ENCODE assay signal across 8 cellular contexts in the genomic region with DNA sequence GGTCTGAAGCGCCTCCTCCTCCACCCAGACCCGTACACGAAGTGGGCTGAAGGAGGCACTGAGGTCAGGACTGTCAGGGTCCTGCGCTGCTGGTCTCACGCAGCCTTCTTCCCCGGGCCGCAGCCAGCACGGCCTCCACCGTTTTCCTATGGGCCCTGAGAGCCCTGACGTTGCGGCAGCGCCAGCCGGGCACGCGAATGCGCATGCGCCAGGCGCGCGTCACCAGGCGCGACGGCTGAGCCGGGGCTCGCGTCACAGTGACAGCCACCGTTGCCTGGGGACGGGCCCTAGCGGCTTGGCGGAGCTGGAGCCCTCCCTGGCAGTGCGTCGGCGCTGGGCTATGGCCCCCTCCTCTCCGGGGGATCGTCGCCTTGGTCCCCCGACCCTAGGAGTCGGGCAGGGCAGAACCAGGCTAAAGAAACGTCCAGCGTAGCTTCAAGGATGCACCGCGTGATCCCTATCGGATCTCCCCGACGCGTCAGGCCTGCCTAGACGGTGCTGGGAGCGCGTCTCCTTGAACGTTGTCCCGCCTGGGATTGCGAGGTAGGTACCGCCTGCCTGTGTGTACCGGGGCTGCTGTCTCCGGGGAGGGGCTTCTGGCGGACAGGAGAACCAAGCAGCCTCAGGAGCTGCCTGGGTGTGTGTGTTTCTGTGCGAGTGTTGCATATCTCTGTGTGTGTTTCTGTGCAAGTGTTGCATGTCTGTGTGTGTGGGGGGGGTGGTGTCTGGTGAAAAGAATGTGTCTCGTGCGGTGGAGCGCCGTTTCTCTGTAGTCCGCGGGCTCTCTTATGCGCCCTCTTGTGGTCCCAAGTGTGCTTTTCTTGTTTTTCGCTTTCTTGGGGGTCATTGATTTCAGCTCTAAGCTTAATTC. TPM values are rescaled to one million over a fixed set of nuclear protein-coding genes. Genes with fewer than 3 reads are reported as not detected.
DNase-seq lines count a peak whose midpoint lies in the region; ATAC-seq, FAIRE-seq and TF ChIP-seq lines count a peak whose summit lies in the region.

No MANE protein-coding gene starts in this region.

- H3K36me3 Mint-ChIP-seq in stimulated activated effector memory CD8-positive, alpha-beta T cell treated with anti-CD3 and anti-CD28 coated beads, Interleukin-12 subunit alpha, Interleukin-12 subunit beta, amount 100 ng/mL, for 72 hours, result no peaks in the 10 kb centered on the region

- peaks cover 34% of the 10 kb centered on the region for H3K9me3 Mint-ChIP-seq in stimulated activated effector memory CD8-positive, alpha-beta T cell treated with anti-CD3 and anti-CD28 coated beads, Interleukin-12 subunit alpha, Interleukin-12 subunit beta, amount 100 ng/mL, for 72 hours

- peak overlapping the region; percentile 68 for H3K4me3 Mint-ChIP-seq in stimulated activated effector memory CD8-positive, alpha-beta T cell treated with anti-CD3 and anti-CD28 coated beads, Interleukin-12 subunit alpha, Interleukin-12 subunit beta, amount 100 ng/mL, for 72 hours

- peaks cover 5% of the 10 kb centered on the region for H3K4me1 Mint-ChIP-seq in stimulated activated effector memory CD8-positive, alpha-beta T cell treated with anti-CD3 and anti-CD28 coated beads, Interleukin-12 subunit alpha, Interleukin-12 subunit beta, amount 100 ng/mL, for 72 hours

- no peaks in the 10 kb centered on the region for H3K4me1 ChIP-seq in Peyer's patch

- H3K9me3 ChIP-seq in Peyer's patch, result peaks cover 0 to 87% (median 25%) of the 10 kb centered on the region in 4 donors
- peaks cover 28% of the 10 kb centered on the region for H3K9me3 ChIP-seq in MG63

- FAIRE-seq in GM12891 (lab: Jason Lieb, UNC), result peak; percentile 89

- H3K27me3 ChIP-seq in Peyer's patch (no peaks in the 10 kb centered on the region), MG63 (no peaks in the 10 kb centered on the region), dorsolateral prefrontal cortex (no peaks in the 10 kb centered on the region)

- no peak overlapping the region for H3K27ac Mint-ChIP-seq in stimulated activated effector memory CD8-positive, alpha-beta T cell treated with anti-CD3 and anti-CD28 coated beads, Interleukin-12 subunit alpha, Interleukin-12 subunit beta, amount 100 ng/mL, for 72 hours

- intact Hi-C loops in left colon (cut with DNase I, micrococcal nuclease) (no loop called here), dorsolateral prefrontal cortex (cut with DNase I) (no loop called here)

- H3K4me3 ChIP-seq in Peyer's patch (peak overlapping the region; percentile 27 to 55 (median 43)), MG63 (no peak overlapping the region), dorsolateral prefrontal cortex (peak overlapping the region in 1 of 59 donors; percentile 7)

- TF ChIP-seq CTCF in Peyer's patch (IDR thresholded peaks at IDR 0.05) (peak in 3 of 6 experiments; percentile 9 to 21 (median 21)), dorsolateral prefrontal cortex (IDR thresholded peaks at IDR 0.05 in 54 of 56, conservative IDR thresholded peaks at IDR 0.05 in 2 of 56; ENCODE audit: low read depth in 1 of 56, partially characterized antibody in 56 of 56) (no peak)

- peak overlapping the region in 2 of 4 donors; percentile 10 to 28 for H3K27ac ChIP-seq in Peyer's patch
- no peak overlapping the region for H3K27ac ChIP-seq in dorsolateral prefrontal cortex

- peak; percentile 97 for ATAC-seq in left colon
- ATAC-seq in stimulated activated effector memory CD8-positive, alpha-beta T cell treated with anti-CD3 and anti-CD28 coated beads, Interleukin-12 subunit alpha, Interleukin-12 subunit beta, amount 100 ng/mL, for 72 hours, result peak; percentile 81
- no peak for ATAC-seq in HG03571 (IDR thresholded peaks at IDR 0.05; ENCODE audit: unreplicated experiment)

- TF ChIP-seq POLR2A in GM12891 (IDR thresholded peaks at IDR 0.05; ENCODE audit: low read depth, low read length), result 0 out of 2 replicates have a peak, but pooled peaks have one; percentile 34
- TF ChIP-seq POLR2A in Peyer's patch (IDR thresholded peaks at IDR 0.05), result no peak

- no peaks in the 10 kb centered on the region for H3K36me3 ChIP-seq in Peyer's patch
- no peaks in the 10 kb centered on the region for H3K36me3 ChIP-seq in MG63

- DNase-seq in GM12891 (ENCODE audit: insufficient read length, low spot score) (peak; percentile 77), Peyer's patch (peak; percentile 29 to 64 (median 55)), amniotic epithelial cell (ENCODE audit: low read depth) (peak; percentile 56), left colon (peak in 1 of 2 donors; percentile 52), MG63 (no peak), dorsolateral prefrontal cortex (no peak)
- peak; percentile 24 to 69 for DNase-seq in stimulated activated effector memory CD8-positive, alpha-beta T cell treated with anti-CD3 and anti-CD28 coated beads, Interleukin-12 subunit alpha, Interleukin-12 subunit beta, amount 100 ng/mL, for 72 hours (ENCODE audit: low spot score in 2 of 2)

TF ChIP-seq in GM12891, 5 proteins besides CTCF, POLR2A, EP300 and RAD21:
- TF ChIP-seq SPI1 (IDR thresholded peaks at IDR 0.05; ENCODE audit: low read depth, low read length) (no peak), POLR2AphosphoS5 (IDR thresholded peaks at IDR 0.05; ENCODE audit: low read depth, low read length) (no peak), TAF1 (IDR thresholded peaks at IDR 0.05; ENCODE audit: low read depth, low read length) (no peak), POU2F2 (IDR thresholded peaks at IDR 0.05; ENCODE audit: low read depth, low read length) (no peak), PAX5 (IDR thresholded peaks at IDR 0.05; ENCODE audit: insufficient read depth, low read length, severe bottlenecking) (no peak)
TF ChIP-seq in GM12891: peak in this region for 0.

RNA-seq across cellular contexts. Expression of a gene that starts 43.2 kb away (rescaled TPM):
- polyA plus RNA-seq in GM12891 (2012; ENCODE audit: low read depth, missing spikeins), result 1.2 TPM
- total RNA-seq in Peyer's patch, result 1 to 10 TPM; 1.9 to 4.6 (median 2.7) TPM
- 1 to 10 TPM; 2.6 to 2.8 TPM for total RNA-seq in left colon
- total RNA-seq in MG63 (2014; rRNA removed; shearing (Covaris generic); ENCODE audit: low replicate concordance), result 3.0 and 13.6 TPM in 2 replicates
- 10 to 100 TPM in 102 of 120 experiments, 1 to 10 TPM in 18; 6.7 to 27.7 (median 12.5) TPM for total RNA-seq in dorsolateral prefrontal cortex

RNA-seq across cellular contexts. Expression of a gene that starts 43.3 kb away (rescaled TPM):
- 0.63 TPM for polyA plus RNA-seq in GM12891 (2012; ENCODE audit: low read depth, missing spikeins)
- total RNA-seq in Peyer's patch, result 1 to 10 TPM; 1.7 to 3.6 (median 2.8) TPM
- total RNA-seq in left colon, result 1 to 10 TPM in 1 of 2 donors, under 1 TPM in 1; 0.92 to 1.3 TPM
- total RNA-seq in MG63 (2014; rRNA removed; shearing (Covaris generic); ENCODE audit: low replicate concordance), result 0.12 TPM in 1 of 2 replicates, not detected in the other
- 10 to 100 TPM; 15.8 to 44.6 (median 29.0) TPM for total RNA-seq in dorsolateral prefrontal cortex

RNA-seq across cellular contexts. Expression of a gene that starts 44.6 kb away (rescaled TPM):
- 2.2 TPM for polyA plus RNA-seq in GM12891 (2012; ENCODE audit: low read depth, missing spikeins)
- 10 to 100 TPM in 1 of 4 donors, 1 to 10 TPM in 3; 1.6 to 15.7 (median 5.0) TPM for total RNA-seq in Peyer's patch
- total RNA-seq in left colon, result 1 to 10 TPM; 2.6 to 3.2 TPM
- not detected in 2 replicates for total RNA-seq in MG63 (2014; rRNA removed; shearing (Covaris generic); ENCODE audit: low replicate concordance)
- total RNA-seq in dorsolateral prefrontal cortex, result 10 to 100 TPM; 15.9 to 32.1 (median 22.9) TPM

Comparison
In these comparisons a context has a peak if more than half of its experiments do, and no peak if none do; other contexts are left out.
1. DNase-seq: peak in GM12891 (single experiment), Peyer's patch (3 of 3), amniotic epithelial cell (single experiment) and stimulated activated effector memory CD8-positive, alpha-beta T cell treated with anti-CD3 and anti-CD28 coated beads, Interleukin-12 subunit alpha, Interleukin-12 subunit beta, amount 100 ng/mL, for 72 hours (2 of 2); none in MG63 (single experiment) and dorsolateral prefrontal cortex (0 of 10).